9 cellular contexts compared by ENCODE assay signal in the genomic region with DNA sequence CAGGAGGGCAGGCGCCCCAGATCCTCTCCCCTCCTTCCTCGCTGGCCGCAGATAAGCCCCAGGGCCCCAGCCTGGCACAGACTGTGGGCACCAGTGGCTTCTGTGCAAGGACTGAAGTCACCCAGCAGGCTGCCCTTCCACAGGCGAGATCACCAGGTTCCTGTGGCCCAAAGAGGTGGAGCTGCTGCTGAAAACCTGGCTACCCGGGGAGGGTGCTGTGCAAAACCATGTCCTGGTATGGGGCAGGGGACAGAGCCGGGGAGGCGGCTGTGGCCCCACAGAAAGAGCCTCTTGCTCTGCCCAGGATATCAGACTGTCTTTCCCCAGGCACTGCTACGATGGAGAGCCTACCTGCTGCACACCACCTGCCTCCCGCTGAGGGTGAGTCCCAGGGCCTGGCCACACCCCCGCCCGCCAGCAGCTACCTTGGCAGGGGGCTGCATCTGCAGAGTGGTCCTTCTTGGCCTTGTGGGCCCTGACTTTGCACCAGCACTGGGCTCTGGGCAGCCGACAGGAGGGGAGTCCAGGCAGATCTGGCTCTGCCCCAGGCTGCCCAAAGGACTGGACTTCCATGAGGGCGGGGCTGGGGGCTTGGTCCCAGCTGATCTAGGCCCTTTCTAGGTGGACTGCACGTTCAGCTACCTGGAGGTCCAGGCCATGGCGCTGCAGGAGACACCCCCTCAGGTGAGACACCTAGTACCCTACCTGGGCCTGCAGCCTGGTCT. TPM values are rescaled to one million over a fixed set of nuclear protein-coding genes. Genes with fewer than 3 reads are reported as not detected.
DNase-seq lines count a peak whose midpoint lies in the region; TF ChIP-seq lines count a peak whose summit lies in the region.
"Had no signal": no experiment of that assay in that cellular context is flagged by ENCODE, and none has a peak within 500 bp of the region (broad histone marks: within the 10 kb centered on the region; RNA-seq: fewer than 3 reads in every experiment).

No MANE protein-coding gene starts in this region.

- peaks cover 5% of the 10 kb centered on the region for H3K36me3 Mint-ChIP-seq in MCF 10A (ENCODE audit: insufficient read depth, unreplicated experiment)
- no peaks in the 10 kb centered on the region for H3K36me3 Mint-ChIP-seq in endodermal cell (ENCODE audit: low read depth)

- H3K9me3 Mint-ChIP-seq in MCF 10A (ENCODE audit: unreplicated experiment) (no peaks in the 10 kb centered on the region), endodermal cell (no peaks in the 10 kb centered on the region)

- TF ChIP-seq POLR2A in breast epithelium (IDR thresholded peaks at IDR 0.05) (no peak), transverse colon (IDR thresholded peaks at IDR 0.05) (no peak)

- H3K27ac ChIP-seq in breast epithelium, result no peak overlapping the region
- peak overlapping the region; percentile 100 for H3K27ac ChIP-seq in KOPT-K1 (ENCODE audit: low read depth, low read length, poor library complexity, severe bottlenecking)
- no peak overlapping the region for H3K27ac ChIP-seq in endodermal cell (ENCODE audit: low read depth, low read length)
- peak overlapping the region in 2 of 4 donors; percentile 19 to 35 for H3K27ac ChIP-seq in transverse colon

- no peaks in the 10 kb centered on the region for H3K36me3 ChIP-seq in breast epithelium
- peaks cover 53% of the 10 kb centered on the region for H3K36me3 ChIP-seq in KOPT-K1 (ENCODE audit: insufficient read depth, low read length)
- no peaks in the 10 kb centered on the region for H3K36me3 ChIP-seq in endodermal cell (ENCODE audit: control insufficient read depth, insufficient read depth, low read length)
- H3K36me3 ChIP-seq in transverse colon, result no peaks in the 10 kb centered on the region
- H3K36me3 ChIP-seq in MG63, result no peaks in the 10 kb centered on the region

- H3K27me3 ChIP-seq in breast epithelium (peaks cover 17 to 60% of the 10 kb centered on the region in 2 donors), endodermal cell (ENCODE audit: control insufficient read depth, insufficient read depth, low read length, poor library complexity, severe bottlenecking) (no peaks in the 10 kb centered on the region), transverse colon (peaks cover 68% of the 10 kb centered on the region), MG63 (no peaks in the 10 kb centered on the region)

- in situ Hi-C loops in transverse colon (cut with MboI; ENCODE audit: low pct_ligation_motif_present in 1 of 4, low pct_unique_long_range_greater_than_20kb in 1 of 4, low sequenced_read_pairs in 3 of 4), result loop anchor here in 1 of 4 donors (10.0 kb wide), 1 partner anchor 91 kb away; no protein-coding TSS in a partner anchor

- H3K9me3 ChIP-seq in breast epithelium (no peaks in the 10 kb centered on the region), KOPT-K1 (ENCODE audit: insufficient read depth, low read length, poor library complexity, severe bottlenecking) (no peaks in the 10 kb centered on the region), endodermal cell (ENCODE audit: control insufficient read depth, low read length) (no peaks in the 10 kb centered on the region), transverse colon (no peaks in the 10 kb centered on the region), MG63 (no peaks in the 10 kb centered on the region)

- WGBS in endodermal cell (ENCODE audit: insufficient coverage in 1 of 2, insufficient read length in 1 of 2), 2 experiments, result 90 to 94% methylated on average over 6 to 15 of the region's 15 CpGs
- 58% methylated on average over 9 of the region's 15 CpGs; no CpG with 5 or more reads in 1 of the 2 donors for WGBS in transverse colon (ENCODE audit: low coverage in 1 of 2), 2 donors

- BruUV-seq in MCF 10A (replicated peaks; lab: Mats Ljungman, UMichigan), result no TSS peak

- intact Hi-C loops in breast epithelium (cut with DNase I; ENCODE audit: low total_unique reads) (no loop called here), MCF 10A (cut with micrococcal nuclease) (no loop called here), transverse colon (cut with DNase I; ENCODE audit: low total_unique reads) (no loop called here)

- H3K4me1 Mint-ChIP-seq in MCF 10A (ENCODE audit: insufficient read depth, unreplicated experiment), result peaks cover 5% of the 10 kb centered on the region
- H3K4me1 Mint-ChIP-seq in endodermal cell, result no peaks in the 10 kb centered on the region

- TF ChIP-seq CTCF in breast epithelium (IDR thresholded peaks at IDR 0.05) (no peak), MCF 10A (IDR thresholded peaks at IDR 0.05; ENCODE audit: unreplicated experiment) (no peak), endodermal cell (conservative IDR thresholded peaks at IDR 0.05) (no peak), transverse colon (IDR thresholded peaks at IDR 0.05) (no peak)

- no peak overlapping the region for H3K4me3 Mint-ChIP-seq in MCF 10A (ENCODE audit: unreplicated experiment)
- peak overlapping the region; percentile 43 for H3K4me3 Mint-ChIP-seq in endodermal cell

- H3K27ac Mint-ChIP-seq in MCF 10A (ENCODE audit: low read depth, unreplicated experiment), result no peak overlapping the region
- H3K27ac Mint-ChIP-seq in endodermal cell, result no peak overlapping the region

- H3K4me1 ChIP-seq in breast epithelium (no peaks in the 10 kb centered on the region), endodermal cell (ENCODE audit: control insufficient read depth, insufficient read depth, low read length) (no peaks in the 10 kb centered on the region), transverse colon (peaks cover 0 to 28% (median 11%) of the 10 kb centered on the region in 4 donors)

- H3K4me3 ChIP-seq in breast epithelium (peak overlapping the region in 2 of 3 donors; percentile 34 to 61), endodermal cell (ENCODE audit: low read length) (peak overlapping the region; percentile 49), transverse colon (peak overlapping the region in 3 of 4 donors; percentile 18 to 50 (median 39)), MG63 (no peak overlapping the region)

- TF ChIP-seq EP300 in transverse colon (IDR thresholded peaks at IDR 0.05; ENCODE audit: low read depth), result no peak

- DNase-seq in breast epithelium (ENCODE audit: low spot score in 2 of 2), result no peak
- no peak for DNase-seq in MCF 10A (ENCODE audit: unreplicated experiment)
- no peak for DNase-seq in endodermal cell
- DNase-seq in transverse colon, result no peak
- DNase-seq in MG63, result no peak
- DNase-seq in NCI-H1417 treated with DMSO at 0.1 percent for 48 hours (lab: John Stamatoyannopoulos, UW), result no peak
- DNase-seq in activated effector memory CD4-positive, alpha-beta T cell treated with Interleukin-2 at 50 U/mL for 16 hours, result no peak
- DNase-seq: amniotic stem cell had no signal

- no peak overlapping the region for H3K9ac ChIP-seq in endodermal cell (ENCODE audit: extremely low read depth, low read length, poor library complexity, severe bottlenecking)

- CTCF ChIA-PET in MCF 10A (lab: Yijun Ruan, JAX), result interaction anchor here (0.5 to 2.0 kb wide), 8 partner anchors 21 to 219 kb away, joined by 3 to 8 read pairs (median 3); no protein-coding TSS in a partner anchor

- POLR2A ChIA-PET in MCF 10A (lab: Yijun Ruan, JAX), result no interaction called here

- peaks cover 9% of the 10 kb centered on the region for H3K27me3 Mint-ChIP-seq in MCF 10A (ENCODE audit: insufficient read depth, unreplicated experiment)
- peaks cover 62% of the 10 kb centered on the region for H3K27me3 Mint-ChIP-seq in endodermal cell (ENCODE audit: insufficient read depth)

RNA-seq across cellular contexts. Expression of a gene that starts 0.6 kb away (rescaled TPM):
- total RNA-seq in breast epithelium, result 1 to 10 TPM in 2 of 3 donors, under 1 TPM in 1; 0.96 to 2.3 (median 1.6) TPM
- total RNA-seq in MCF 10A (2022), result 1.6 and 1.9 TPM in 2 replicates
- 10 to 100 TPM; 13.6 to 19.8 TPM for total RNA-seq in endodermal cell
- polyA plus RNA-seq in endodermal cell (2013, experiment 1 of 2), result 6.9 TPM
- polyA plus RNA-seq in endodermal cell (2013, experiment 2 of 2), result 3.4 TPM
- total RNA-seq in transverse colon, result 1 to 10 TPM in 2 of 4 donors, under 1 TPM in 1, not detected in 1; 0.96 to 9.0 (median 7.6) TPM
- total RNA-seq in MG63 (2014; rRNA removed; shearing (Covaris generic); ENCODE audit: low replicate concordance), result 0.07 TPM in 1 of 2 replicates, not detected in the other

RNA-seq across cellular contexts. Expression of a gene that starts 14.5 kb away (rescaled TPM):
- total RNA-seq in breast epithelium, result 10 to 100 TPM; 19.4 to 20.6 (median 19.8) TPM
- total RNA-seq in MCF 10A (2022), result 26.1 and 33.6 TPM in 2 replicates
- 10 to 100 TPM; 39.3 to 41.5 TPM for total RNA-seq in endodermal cell
- 35.5 TPM for polyA plus RNA-seq in endodermal cell (2013, experiment 1 of 2)
- polyA plus RNA-seq in endodermal cell (2013, experiment 2 of 2), result 27.6 TPM
- 10 to 100 TPM in 3 of 4 donors, 1 to 10 TPM in 1; 2.0 to 76.3 (median 15.7) TPM for total RNA-seq in transverse colon
- 24.4 and 24.7 TPM in 2 replicates for total RNA-seq in MG63 (2014; rRNA removed; shearing (Covaris generic); ENCODE audit: low replicate concordance)

RNA-seq across cellular contexts. Expression of a gene that starts 15.2 kb away (rescaled TPM):
- total RNA-seq in breast epithelium (1 to 10 TPM; 6.4 to 8.5 (median 7.2) TPM), MCF 10A (2022) (3.2 and 4.5 TPM in 2 replicates), endodermal cell (1 to 10 TPM; 2.6 to 3.7 TPM), transverse colon (10 to 100 TPM in 2 of 4 donors, 1 to 10 TPM in 2; 6.3 to 36.7 (median 9.4) TPM)
- 5.8 TPM for polyA plus RNA-seq in endodermal cell (2013, experiment 1 of 2)
- polyA plus RNA-seq in endodermal cell (2013, experiment 2 of 2), result 6.2 TPM
- 0.89 and 1.5 TPM in 2 replicates for total RNA-seq in MG63 (2014; rRNA removed; shearing (Covaris generic); ENCODE audit: low replicate concordance)

RNA-seq across cellular contexts. Expression of a gene that starts 21.0 kb away (rescaled TPM):
- 10 to 100 TPM; 18.6 to 21.0 (median 20.1) TPM for total RNA-seq in breast epithelium
- total RNA-seq in MCF 10A (2022), result 12.8 and 14.5 TPM in 2 replicates
- 10 to 100 TPM; 19.0 to 21.2 TPM for total RNA-seq in endodermal cell
- 24.5 TPM for polyA plus RNA-seq in endodermal cell (2013, experiment 1 of 2)
- polyA plus RNA-seq in endodermal cell (2013, experiment 2 of 2), result 20.7 TPM
- total RNA-seq in transverse colon, result 10 to 100 TPM; 12.5 to 20.9 (median 15.3) TPM
- total RNA-seq in MG63 (2014; rRNA removed; shearing (Covaris generic); ENCODE audit: low replicate concordance), result 8.8 and 15.7 TPM in 2 replicates

RNA-seq across cellular contexts. Expression of a gene that starts 21.1 kb away (rescaled TPM):
- total RNA-seq in breast epithelium (10 to 100 TPM in 2 of 3 donors, 1 to 10 TPM in 1; 7.2 to 18.1 (median 11.1) TPM), MCF 10A (2022) (0.54 and 0.65 TPM in 2 replicates), endodermal cell (1 to 10 TPM; 3.6 to 4.7 TPM), transverse colon (1 to 10 TPM in 3 of 4 donors, under 1 TPM in 1; 0.60 to 7.1 (median 4.4) TPM)
- 3.4 TPM for polyA plus RNA-seq in endodermal cell (2013, experiment 1 of 2)
- 2.1 TPM for polyA plus RNA-seq in endodermal cell (2013, experiment 2 of 2)
- not detected in 2 replicates for total RNA-seq in MG63 (2014; rRNA removed; shearing (Covaris generic); ENCODE audit: low replicate concordance)
